Comparison of ENCODE assay signal across 8 cellular contexts in genomic region chr4:83509156-83509585, GRCh38. TPM values are rescaled to one million over a fixed set of nuclear protein-coding genes. Genes with fewer than 3 reads are reported as not detected.
DNase-seq lines count a peak whose midpoint lies in the region; ATAC-seq and TF ChIP-seq lines count a peak whose summit lies in the region.
"Not testable (repeated sequence)": the region's sequence is repeated elsewhere in the genome, so short reads cannot be mapped to it uniquely, and the experiment has no call there.

No MANE protein-coding gene starts in this region.

- not testable (repeated sequence) for TF ChIP-seq POLR2A in gastroesophageal sphincter (IDR thresholded peaks at IDR 0.05)

- H3K27ac ChIP-seq in VCaP, gastroesophageal sphincter: not testable (repeated sequence)

- CTCF ChIA-PET in HEK293T (lab: Yijun Ruan, JAX) = interaction anchor here (1.2 kb wide), 1 partner anchor 120 kb away, joined by 4 read pairs; no protein-coding TSS in a partner anchor

- DNase-seq in Caki2 (ENCODE audit: low read depth) (peak; percentile 30), HEK293T (ENCODE audit: extremely low spot score) (peak; percentile 62), NCI-H226 (peak; percentile 11), adipocyte (ENCODE audit: low read depth) (peak; percentile 67)
- peak; percentile 77 for DNase-seq in stimulated activated CD8-positive, alpha-beta memory T cell treated with anti-CD3 and anti-CD28 coated beads, Interleukin-4, amount 100 ng/mL, for 48 hours

- not testable (repeated sequence) for H3K27me3 Mint-ChIP-seq in nephron (ENCODE audit: low read depth)

- H3K9me3 Mint-ChIP-seq in nephron = not testable (repeated sequence)

- POLR2A ChIA-PET in HEK293T (lab: Yijun Ruan, JAX) = not testable (repeated sequence)

- 63 to 80% methylated on average over 3 of the region's 3 CpGs for WGBS in gastroesophageal sphincter (ENCODE audit: low coverage in 1 of 2), 2 donors

- H3K4me3 ChIP-seq in adipocyte (ENCODE audit: low read length); gastroesophageal sphincter: not testable (repeated sequence)

- not testable (repeated sequence) for H3K36me3 ChIP-seq in adipocyte (ENCODE audit: control insufficient read depth, insufficient read depth, low read length, severe bottlenecking); gastroesophageal sphincter

- H3K4me1 ChIP-seq in adipocyte (ENCODE audit: control insufficient read depth, insufficient read depth, low read length); gastroesophageal sphincter: not testable (repeated sequence)

- H3K9ac ChIP-seq in adipocyte (ENCODE audit: low read length) = not testable (repeated sequence)

- not testable (repeated sequence) for H3K4me1 Mint-ChIP-seq in nephron

- not testable (repeated sequence) for H3K36me3 Mint-ChIP-seq in nephron (ENCODE audit: low read depth)

- in situ Hi-C loops in Caki2 (cut with HindIII; ENCODE audit: low pct_unique_long_range_greater_than_20kb, low sequenced_read_pairs) = not testable (repeated sequence)

- TF ChIP-seq CTCF in VCaP (conservative IDR thresholded peaks at IDR 0.05) (peak; percentile 67), gastroesophageal sphincter (IDR thresholded peaks at IDR 0.05) (peak; percentile 68 to 83 (median 80)), nephron (IDR thresholded peaks at IDR 0.05; ENCODE audit: unreplicated experiment in 3 of 3) (peak; percentile 15 to 33 (median 31))

- H3K27ac Mint-ChIP-seq in nephron = not testable (repeated sequence)

- ATAC-seq in gastroesophageal sphincter = not testable (repeated sequence)

- H3K27me3 ChIP-seq in adipocyte (replicated peaks; ENCODE audit: control insufficient read depth, insufficient read depth, low read length); gastroesophageal sphincter: not testable (repeated sequence)

- not testable (repeated sequence) for H3K9me3 ChIP-seq in adipocyte (ENCODE audit: control insufficient read depth, low read length); gastroesophageal sphincter

- TF ChIP-seq EP300 in gastroesophageal sphincter (IDR thresholded peaks at IDR 0.05) = not testable (repeated sequence)

- H3K4me3 Mint-ChIP-seq in nephron = not testable (repeated sequence)

TF ChIP-seq in HEK293T, 16 proteins besides CTCF, POLR2A, EP300 and RAD21:
- TF ChIP-seq NFRKB (IDR thresholded peaks at IDR 0.05) = peak; percentile 35; the same call in 1 of the 2 replicates

RNA-seq across cellular contexts. Expression of gene ABRAXAS1, which starts 24.3 kb away (rescaled TPM):
- 0.78 and 3.4 TPM in 2 replicates for total RNA-seq in Caki2 (2014; rRNA removed; shearing (Covaris generic); ENCODE audit: low replicate concordance)
- total RNA-seq in gastroesophageal sphincter = 10 to 100 TPM in 3 of 4 donors, 1 to 10 TPM in 1; 8.3 to 18.4 (median 11.3) TPM

RNA-seq across cellular contexts. Expression of gene GPAT3, which starts 26.7 kb away (rescaled TPM):
- total RNA-seq in Caki2 (2014; rRNA removed; shearing (Covaris generic); ENCODE audit: low replicate concordance) = 12.5 and 13.4 TPM in 2 replicates
- total RNA-seq in gastroesophageal sphincter = 1 to 10 TPM; 1.7 to 6.6 (median 4.9) TPM

RNA-seq across cellular contexts. Expression of gene MRPS18C, which starts 53.3 kb away (rescaled TPM):
- total RNA-seq in Caki2 (2014; rRNA removed; shearing (Covaris generic); ENCODE audit: low replicate concordance) = 10.2 and 23.9 TPM in 2 replicates
- 10 to 100 TPM; 14.9 to 48.5 (median 20.3) TPM for total RNA-seq in gastroesophageal sphincter

RNA-seq across cellular contexts. Expression of gene HELQ, which starts 53.5 kb away (rescaled TPM):
- total RNA-seq in Caki2 (2014; rRNA removed; shearing (Covaris generic); ENCODE audit: low replicate concordance) = 4.4 and 6.5 TPM in 2 replicates
- total RNA-seq in gastroesophageal sphincter = 10 to 100 TPM; 10.3 to 16.7 (median 13.6) TPM

Comparison
In these comparisons a context has a peak if more than half of its experiments do, and no peak if none do; other contexts are left out.
1. DNase-seq: peak in every context shown above with its lines; median percentile 77 in stimulated activated CD8-positive, alpha-beta memory T cell treated with anti-CD3 and anti-CD28 coated beads, Interleukin-4, amount 100 ng/mL, for 48 hours; 67 in adipocyte; 62 in HEK293T; 30 in Caki2; 11 in NCI-H226.